1 cellular context compared by ENCODE assay signal in genomic region chr12:70052931-70053497, GRCh38.
A peak's percentile ranks its signal among the peaks of the same experiment; 100 is the strongest.
TF ChIP-seq lines count a peak whose summit lies in the region.

No MANE protein-coding gene starts in this region.

TF ChIP-seq in HEK293, 187 proteins besides CTCF, POLR2A, EP300 and RAD21 (continued from another document):
- TF ChIP-seq, protein P1, sequence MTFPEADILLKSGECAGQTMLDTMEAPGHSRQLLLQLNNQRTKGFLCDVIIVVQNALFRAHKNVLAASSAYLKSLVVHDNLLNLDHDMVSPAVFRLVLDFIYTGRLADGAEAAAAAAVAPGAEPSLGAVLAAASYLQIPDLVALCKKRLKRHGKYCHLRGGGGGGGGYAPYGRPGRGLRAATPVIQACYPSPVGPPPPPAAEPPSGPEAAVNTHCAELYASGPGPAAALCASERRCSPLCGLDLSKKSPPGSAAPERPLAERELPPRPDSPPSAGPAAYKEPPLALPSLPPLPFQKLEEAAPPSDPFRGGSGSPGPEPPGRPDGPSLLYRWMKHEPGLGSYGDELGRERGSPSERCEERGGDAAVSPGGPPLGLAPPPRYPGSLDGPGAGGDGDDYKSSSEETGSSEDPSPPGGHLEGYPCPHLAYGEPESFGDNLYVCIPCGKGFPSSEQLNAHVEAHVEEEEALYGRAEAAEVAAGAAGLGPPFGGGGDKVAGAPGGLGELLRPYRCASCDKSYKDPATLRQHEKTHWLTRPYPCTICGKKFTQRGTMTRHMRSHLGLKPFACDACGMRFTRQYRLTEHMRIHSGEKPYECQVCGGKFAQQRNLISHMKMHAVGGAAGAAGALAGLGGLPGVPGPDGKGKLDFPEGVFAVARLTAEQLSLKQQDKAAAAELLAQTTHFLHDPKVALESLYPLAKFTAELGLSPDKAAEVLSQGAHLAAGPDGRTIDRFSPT (tag by site-specific recombination; IDR thresholded peaks at IDR 0.05) = 0 out of 2 replicates have a peak, but pooled peaks have one; percentile 36
- TF ChIP-seq, protein P2, sequence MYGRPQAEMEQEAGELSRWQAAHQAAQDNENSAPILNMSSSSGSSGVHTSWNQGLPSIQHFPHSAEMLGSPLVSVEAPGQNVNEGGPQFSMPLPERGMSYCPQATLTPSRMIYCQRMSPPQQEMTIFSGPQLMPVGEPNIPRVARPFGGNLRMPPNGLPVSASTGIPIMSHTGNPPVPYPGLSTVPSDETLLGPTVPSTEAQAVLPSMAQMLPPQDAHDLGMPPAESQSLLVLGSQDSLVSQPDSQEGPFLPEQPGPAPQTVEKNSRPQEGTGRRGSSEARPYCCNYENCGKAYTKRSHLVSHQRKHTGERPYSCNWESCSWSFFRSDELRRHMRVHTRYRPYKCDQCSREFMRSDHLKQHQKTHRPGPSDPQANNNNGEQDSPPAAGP (tag by site-specific recombination; IDR thresholded peaks at IDR 0.05) = 0 out of 2 replicates have a peak, but pooled peaks have one; percentile 61
- TF ChIP-seq, protein P3, sequence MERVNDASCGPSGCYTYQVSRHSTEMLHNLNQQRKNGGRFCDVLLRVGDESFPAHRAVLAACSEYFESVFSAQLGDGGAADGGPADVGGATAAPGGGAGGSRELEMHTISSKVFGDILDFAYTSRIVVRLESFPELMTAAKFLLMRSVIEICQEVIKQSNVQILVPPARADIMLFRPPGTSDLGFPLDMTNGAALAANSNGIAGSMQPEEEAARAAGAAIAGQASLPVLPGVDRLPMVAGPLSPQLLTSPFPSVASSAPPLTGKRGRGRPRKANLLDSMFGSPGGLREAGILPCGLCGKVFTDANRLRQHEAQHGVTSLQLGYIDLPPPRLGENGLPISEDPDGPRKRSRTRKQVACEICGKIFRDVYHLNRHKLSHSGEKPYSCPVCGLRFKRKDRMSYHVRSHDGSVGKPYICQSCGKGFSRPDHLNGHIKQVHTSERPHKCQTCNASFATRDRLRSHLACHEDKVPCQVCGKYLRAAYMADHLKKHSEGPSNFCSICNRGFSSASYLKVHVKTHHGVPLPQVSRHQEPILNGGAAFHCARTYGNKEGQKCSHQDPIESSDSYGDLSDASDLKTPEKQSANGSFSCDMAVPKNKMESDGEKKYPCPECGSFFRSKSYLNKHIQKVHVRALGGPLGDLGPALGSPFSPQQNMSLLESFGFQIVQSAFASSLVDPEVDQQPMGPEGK (tag by site-specific recombination; IDR thresholded peaks at IDR 0.05) = 0 out of 2 replicates have a peak, but pooled peaks have one; percentile 16
- TF ChIP-seq ZNF645 (tag by site-specific recombination; IDR thresholded peaks at IDR 0.05) (no peak), ZNF518A (tag by site-specific recombination; conservative IDR thresholded peaks at IDR 0.05; ENCODE audit: low read depth) (peak; percentile 73), ZNF324 (tag by site-specific recombination; IDR thresholded peaks at IDR 0.05) (peak; percentile 44; the same call in 1 of the 2 replicates), ZNF366 (tag by site-specific recombination; conservative IDR thresholded peaks at IDR 0.05) (peak; percentile 70), ZNF707 (tag by site-specific recombination; IDR thresholded peaks at IDR 0.05) (no peak), ZNF785 (tag by site-specific recombination; IDR thresholded peaks at IDR 0.05) (0 out of 2 replicates have a peak, but pooled peaks have one; percentile 24), ZNF629 (tag by site-specific recombination; IDR thresholded peaks at IDR 0.05) (peak; percentile 68), ZBTB21 (tag by site-specific recombination; IDR thresholded peaks at IDR 0.05) (peak; percentile 58; the same call in 1 of the 2 replicates)
TF ChIP-seq in HEK293: peak in this region for 22.
